8 cellular contexts compared by ENCODE assay signal in the genomic region with DNA sequence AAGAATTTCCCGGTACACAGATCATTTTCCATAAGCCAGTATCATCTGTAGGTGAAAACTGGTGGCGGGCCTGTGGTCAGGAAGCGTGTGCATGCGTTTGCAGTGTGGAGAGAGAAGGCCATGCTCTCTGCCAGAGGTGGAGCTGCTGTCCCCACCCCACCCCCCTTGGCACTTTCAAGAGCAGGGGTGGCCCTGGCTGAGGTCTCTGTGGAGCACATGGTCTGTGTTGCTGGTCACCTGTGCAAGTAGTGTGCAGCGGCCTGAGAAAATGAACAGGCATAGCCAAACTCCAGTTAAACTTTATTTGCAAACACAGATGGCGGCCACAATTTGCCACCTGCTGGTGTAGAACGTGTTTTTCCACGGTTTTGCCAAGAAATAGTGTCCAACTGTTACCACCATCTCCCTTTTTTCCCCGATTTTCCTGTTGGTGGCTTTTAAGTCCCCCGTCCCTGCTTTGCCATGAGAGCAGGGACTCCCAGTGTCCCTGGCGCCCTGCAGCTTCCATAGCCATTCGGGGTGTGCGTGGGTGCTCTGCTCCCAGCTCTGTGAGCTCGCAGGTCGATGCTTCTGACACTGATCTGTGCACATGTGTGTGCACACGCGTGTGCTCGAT. TPM values are rescaled to one million over a fixed set of nuclear protein-coding genes. Genes with fewer than 3 reads are reported as not detected.
A peak's percentile ranks its signal among the peaks of the same experiment; 100 is the strongest.
DNase-seq lines count a peak whose midpoint lies in the region; ATAC-seq and TF ChIP-seq lines count a peak whose summit lies in the region.

No MANE protein-coding gene starts in this region.

- DNase-seq in DND-41 (no peak), M059J (ENCODE audit: low read depth) (peak; percentile 12), mammary epithelial cell (peak; percentile 32), nephron progenitor cell (no peak)

- peak overlapping the region; percentile 68 for H3K4me3 Mint-ChIP-seq in nephron progenitor cell

- H3K4me2 ChIP-seq in DND-41 (ENCODE audit: insufficient read depth, low read length) (peak overlapping the region; percentile 100), mammary epithelial cell (ENCODE audit: insufficient read depth, low read depth, low read length) (peak overlapping the region; percentile 99)

- H3K4me1 Mint-ChIP-seq in nephron progenitor cell = peaks cover 22% of the 10 kb centered on the region

- TF ChIP-seq CTCF in DND-41 (IDR thresholded peaks at IDR 0.05; ENCODE audit: borderline replicate concordance, extremely low read depth, low read length, poor library complexity, severe bottlenecking) (no peak), mammary epithelial cell (conservative IDR thresholded peaks at IDR 0.05 in 1 of 2, IDR thresholded peaks at IDR 0.05 in 1 of 2; ENCODE audit: extremely low read depth in 1 of 2, insufficient read depth in 1 of 2, low read depth in 1 of 2, low read length in 2 of 2) (no peak), nephron progenitor cell (IDR thresholded peaks at IDR 0.05) (no peak)

- no peak overlapping the region; the same call in 1 of the 2 replicates for H3K27ac ChIP-seq in DND-41 (ENCODE audit: low read length)
- H3K27ac ChIP-seq in mammary epithelial cell (ENCODE audit: insufficient read depth, low read depth, low read length) = no peak overlapping the region

- 68% methylated on average over 17 of the region's 18 CpGs for WGBS in mammary epithelial cell (ENCODE audit: low coverage, missing lambda C conversion rate)

- no peak for ATAC-seq in DND-41 (ENCODE audit: insufficient read depth, low read depth)
- no peak for ATAC-seq in HG03108 (IDR thresholded peaks at IDR 0.05; ENCODE audit: unreplicated experiment)
- ATAC-seq in HG02798 (IDR thresholded peaks at IDR 0.05; ENCODE audit: poor library complexity, unreplicated experiment) = no peak
- ATAC-seq in GM21528 (IDR thresholded peaks at IDR 0.05; ENCODE audit: low FRiP score, unreplicated experiment) = no peak
- ATAC-seq in GM21825 (IDR thresholded peaks at IDR 0.05; ENCODE audit: unreplicated experiment) = no peak

- H3K9me3 ChIP-seq in DND-41 (ENCODE audit: insufficient read depth, low read length, severe bottlenecking) (no peaks in the 10 kb centered on the region), mammary epithelial cell (replicated peaks; ENCODE audit: insufficient read depth, low read length) (no peaks in the 10 kb centered on the region)

- H4K20me1 ChIP-seq in DND-41 (ENCODE audit: insufficient read depth, low read length) (peaks cover 57% of the 10 kb centered on the region), mammary epithelial cell (ENCODE audit: insufficient read depth, low read length) (peaks cover 19% of the 10 kb centered on the region)

- dilution Hi-C loops in mammary epithelial cell (cut with HindIII; ENCODE audit: low sequenced_read_pairs) = no loop called here

- intact Hi-C loops in mammary epithelial cell (cut with micrococcal nuclease) = no loop called here

- peaks cover 41% of the 10 kb centered on the region for H3K79me2 ChIP-seq in DND-41 (ENCODE audit: insufficient read depth, low read length)
- peaks cover 54% of the 10 kb centered on the region for H3K79me2 ChIP-seq in mammary epithelial cell (ENCODE audit: insufficient read depth, low read length)

- H3K9me3 Mint-ChIP-seq in nephron progenitor cell = no peaks in the 10 kb centered on the region

- H3K4me3 ChIP-seq in DND-41 (ENCODE audit: low read depth in 1 of 2, low read length in 2 of 2) = peak overlapping the region in 1 of 2 experiments; percentile 99; a peak in 1 of 4 replicates
- peak overlapping the region; percentile 69 to 95 (median 88) for H3K4me3 ChIP-seq in mammary epithelial cell (replicated peaks in 1 of 3; ENCODE audit: insufficient read depth in 1 of 3, low read depth in 2 of 3, low read length in 3 of 3)

- peak overlapping the region; percentile 92 for H3K27ac Mint-ChIP-seq in nephron progenitor cell

- CTCF ChIA-PET in mammary epithelial cell (lab: Charles Lee; ENCODE audit: low non-redundant PET) = no interaction called here

- in situ Hi-C loops in mammary epithelial cell (cut with MboI; ENCODE audit: low sequenced_read_pairs in 2 of 2) = loop anchor here (5.0 kb wide), 1 partner anchor 77 kb away; no protein-coding TSS in a partner anchor

- H3K9ac ChIP-seq in DND-41 (ENCODE audit: low read depth, low read length) = peak overlapping the region; percentile 93
- no peak overlapping the region for H3K9ac ChIP-seq in mammary epithelial cell (ENCODE audit: insufficient read depth, low read length)

- H3K36me3 Mint-ChIP-seq in nephron progenitor cell (ENCODE audit: low read depth) = no peaks in the 10 kb centered on the region

- no TSS peak for BruUV-seq in mammary epithelial cell (replicated peaks; lab: Mats Ljungman, UMichigan)

- no peaks in the 10 kb centered on the region for H3K27me3 Mint-ChIP-seq in nephron progenitor cell (ENCODE audit: low read depth, poor library complexity)

- H3K27me3 ChIP-seq in DND-41 (ENCODE audit: insufficient read depth, low read length, poor library complexity) (no peaks in the 10 kb centered on the region), mammary epithelial cell (ENCODE audit: insufficient read depth, low read length) (no peaks in the 10 kb centered on the region)

- H2AFZ ChIP-seq in DND-41 (ENCODE audit: low read depth, low read length) (no peak overlapping the region), mammary epithelial cell (ENCODE audit: low read depth, low read length) (no peak overlapping the region)

- H3K36me3 ChIP-seq in DND-41 (ENCODE audit: insufficient read depth, low read length) (peaks cover 62% of the 10 kb centered on the region), mammary epithelial cell (ENCODE audit: insufficient read depth, low read length) (peaks cover 12% of the 10 kb centered on the region)

- peaks cover 38% of the 10 kb centered on the region for H3K4me1 ChIP-seq in DND-41 (ENCODE audit: insufficient read depth, low read length)
- peaks cover 35% of the 10 kb centered on the region for H3K4me1 ChIP-seq in mammary epithelial cell (ENCODE audit: insufficient read depth, low read length)

RNA-seq across cellular contexts. Expression of a gene that starts 2.5 kb away (rescaled TPM):
- total RNA-seq in M059J (2014; rRNA removed; shearing (Covaris generic)) = 235 and 272 TPM in 2 replicates
- total RNA-seq in mammary epithelial cell = 100 to 1,000 TPM; 139 to 140 TPM
- 133 TPM for polyA plus RNA-seq in mammary epithelial cell
- 64.7 TPM for polyA minus RNA-seq in mammary epithelial cell

Comparison
In these comparisons a context has a peak if more than half of its experiments do, and no peak if none do; other contexts are left out.
1. DNase-seq: peak in M059J (single experiment) and mammary epithelial cell (single experiment); none in DND-41 (single experiment) and nephron progenitor cell (single experiment).